In the genomic region with DNA sequence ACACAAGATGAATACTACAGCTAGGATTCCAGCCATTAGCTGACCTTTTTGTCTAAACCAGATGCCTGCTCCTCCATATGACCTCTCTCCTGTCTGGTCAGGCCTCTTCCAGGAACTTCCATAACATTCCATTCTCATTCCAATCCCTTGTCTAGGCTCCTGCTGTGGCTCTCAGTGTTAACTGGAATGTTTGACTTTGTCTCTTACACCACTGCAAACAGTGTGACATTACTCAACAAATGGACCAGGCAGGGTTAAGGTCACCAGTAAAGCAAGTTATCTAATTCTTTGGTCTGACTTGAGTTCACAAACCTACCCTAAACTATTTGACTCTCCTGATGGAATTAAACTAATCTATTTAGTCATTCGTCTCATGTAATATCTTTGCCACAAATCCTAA, we compare ENCODE assay signal across 14 cellular contexts. TPM values are rescaled to one million over a fixed set of nuclear protein-coding genes. Genes with fewer than 3 reads are reported as not detected.
DNase-seq lines count a peak whose midpoint lies in the region; ATAC-seq and TF ChIP-seq lines count a peak whose summit lies in the region.
"Had no signal": no experiment of that assay in that cellular context is flagged by ENCODE, and none has a peak within 500 bp of the region (broad histone marks: within the 10 kb centered on the region; RNA-seq: fewer than 3 reads in every experiment).

No MANE protein-coding gene starts in this region.

- H3K9me3 Mint-ChIP-seq in HFFc6: no peaks in the 10 kb centered on the region
- H3K9me3 Mint-ChIP-seq in immature natural killer cell: peaks cover 2 to 39% (median 13%) of the 10 kb centered on the region in 6 donors
- H3K9me3 Mint-ChIP-seq: activated B cell treated with CpG ODN at 0.5 μM for 24 hours had no signal

- no peak for TF ChIP-seq CTCF in HFFc6 (IDR thresholded peaks at IDR 0.05)
- no peak for TF ChIP-seq CTCF in astrocyte of the spinal cord (IDR thresholded peaks at IDR 0.05; ENCODE audit: low read depth, low read length)
- TF ChIP-seq CTCF in dorsolateral prefrontal cortex (IDR thresholded peaks at IDR 0.05 in 54 of 56, conservative IDR thresholded peaks at IDR 0.05 in 2 of 56; ENCODE audit: low read depth in 1 of 56, partially characterized antibody in 56 of 56): no peak

- no peaks in the 10 kb centered on the region for H3K36me3 Mint-ChIP-seq in HFFc6 (ENCODE audit: low read depth)
- peaks cover 0 to 8% (median 3%) of the 10 kb centered on the region in 3 donors for H3K36me3 Mint-ChIP-seq in immature natural killer cell
- H3K36me3 Mint-ChIP-seq: activated naive CD8-positive, alpha-beta T cell treated with anti-CD3 and anti-CD28 coated beads, Interleukin-2, amount 10 ng/mL, durations not matched to agents 7 days and 5 days had no signal

- H3K27me3 Mint-ChIP-seq in HFFc6 (ENCODE audit: insufficient read depth) (no peaks in the 10 kb centered on the region), immature natural killer cell (ENCODE audit: low read depth in 3 of 3) (peaks cover 4 to 12% (median 11%) of the 10 kb centered on the region in 3 donors)

- ATAC-seq in HG03521 (IDR thresholded peaks at IDR 0.05; ENCODE audit: unreplicated experiment): no peak
- ATAC-seq: left lung had no signal

- H3K4me3 Mint-ChIP-seq in HFFc6 (no peak overlapping the region), immature natural killer cell (no peak overlapping the region)
- H3K4me3 Mint-ChIP-seq: activated B cell treated with CpG ODN at 0.5 μM for 24 hours; activated naive CD8-positive, alpha-beta T cell treated with anti-CD3 and anti-CD28 coated beads, Interleukin-2, amount 10 ng/mL, durations not matched to agents 7 days and 5 days had no signal

- H3K27ac Mint-ChIP-seq in HFFc6 (no peak overlapping the region), immature natural killer cell (no peak overlapping the region)
- H3K27ac Mint-ChIP-seq: activated B cell treated with CpG ODN at 0.5 μM for 24 hours; activated naive CD8-positive, alpha-beta T cell treated with anti-CD3 and anti-CD28 coated beads, Interleukin-2, amount 10 ng/mL, durations not matched to agents 7 days and 5 days had no signal

- H3K27me3 ChIP-seq in dorsolateral prefrontal cortex: peaks cover 0 to 23% (median 0%) of the 10 kb centered on the region in 45 donors

- H3K4me3 ChIP-seq in astrocyte of the spinal cord (ENCODE audit: low read depth, low read length) (no peak overlapping the region), dorsolateral prefrontal cortex (no peak overlapping the region)
- H3K4me3 ChIP-seq: left lung had no signal

- in situ Hi-C loops in astrocyte of the spinal cord (cut with HindIII; ENCODE audit: low sequenced_read_pairs): no loop called here

- DNase-seq in HFFc6 (peak; percentile 29), astrocyte of the spinal cord (ENCODE audit: low read depth, low spot score) (peak; percentile 23), kidney glomerular epithelial cell (lab: John Stamatoyannopoulos, UW) (peak; percentile 45), dorsolateral prefrontal cortex (no peak), NCI-H2081 treated with DMSO at 0.1 percent for 48 hours (lab: John Stamatoyannopoulos, UW) (no peak), immature natural killer cell (no peak)
- DNase-seq: activated B cell treated with CpG ODN at 0.5 μM for 24 hours; activated CD8-positive, alpha-beta memory T cell treated with anti-CD3 and anti-CD28 coated beads, Interleukin-2, amount 50 U/mL, for 48 hours; activated naive CD8-positive, alpha-beta T cell treated with anti-CD3 and anti-CD28 coated beads, Interleukin-2, amount 10 ng/mL, durations not matched to agents 7 days and 5 days; COR-L47; left lung; NCI-H2107 had no signal

- H3K4me1 Mint-ChIP-seq in HFFc6 (ENCODE audit: low read depth) (peaks cover 37% of the 10 kb centered on the region), immature natural killer cell (no peaks in the 10 kb centered on the region)
- H3K4me1 Mint-ChIP-seq: activated B cell treated with CpG ODN at 0.5 μM for 24 hours; activated naive CD8-positive, alpha-beta T cell treated with anti-CD3 and anti-CD28 coated beads, Interleukin-2, amount 10 ng/mL, durations not matched to agents 7 days and 5 days had no signal

- H3K27ac ChIP-seq in dorsolateral prefrontal cortex: no peak overlapping the region
- H3K27ac ChIP-seq: left lung, neutrophil had no signal

- intact Hi-C loops in dorsolateral prefrontal cortex (cut with DNase I): no loop called here

RNA-seq across cellular contexts. Expression of a gene that starts 2.1 kb away (rescaled TPM):
- 1 to 10 TPM; 3.0 to 5.3 (median 4.4) TPM for total RNA-seq in HFFc6 (2021; fragmentation: NEBNext Ultra II Directional; extraction: Animal tissue kit (Norgen Biotek cat#: 25700))
- 1 to 10 TPM; 1.7 to 7.1 (median 3.1) TPM for total RNA-seq in dorsolateral prefrontal cortex
- polyA plus RNA-seq in immature natural killer cell: not detected
- total RNA-seq: activated B cell treated with CpG ODN at 0.5 μM for 24 hours; activated naive CD8-positive, alpha-beta T cell treated with anti-CD3 and anti-CD28 coated beads, Interleukin-2, amount 10 ng/mL, durations not matched to agents 7 days and 5 days had no signal

Comparison
In these comparisons a context has a peak if more than half of its experiments do, and no peak if none do; other contexts are left out.
1. DNase-seq: peak in HFFc6 (single experiment), astrocyte of the spinal cord (single experiment) and kidney glomerular epithelial cell (single experiment); none in dorsolateral prefrontal cortex (0 of 10), NCI-H2081 treated with DMSO at 0.1 percent for 48 hours (single experiment) and immature natural killer cell (0 of 3).